In the genomic region with DNA sequence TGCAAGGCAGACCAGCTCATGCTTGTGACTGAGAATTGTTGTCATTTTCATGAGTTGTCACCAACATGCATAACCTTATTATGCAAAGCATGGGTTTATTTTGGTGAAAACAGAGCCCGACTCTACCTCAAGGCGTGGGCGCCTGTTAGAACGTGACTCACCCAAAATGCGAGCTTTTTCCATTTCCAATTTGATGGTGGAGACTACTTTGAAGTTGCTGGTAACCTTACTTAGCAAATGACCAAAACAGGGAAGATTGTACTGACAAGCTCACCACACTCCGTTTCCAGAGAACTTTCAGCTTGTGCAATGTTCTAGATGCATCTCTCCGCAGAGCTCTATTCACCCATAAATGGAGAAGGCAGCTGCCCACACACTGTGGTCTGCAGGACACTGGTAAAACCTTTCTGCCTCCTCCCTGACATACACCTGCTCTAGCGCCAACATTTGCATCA, we compare ENCODE assay signal across 10 cellular contexts.
DNase-seq lines count a peak whose midpoint lies in the region; ATAC-seq and TF ChIP-seq lines count a peak whose summit lies in the region.
"Had no signal": no experiment of that assay in that cellular context is flagged by ENCODE, and none has a peak within 500 bp of the region (broad histone marks: within the 10 kb centered on the region; RNA-seq: fewer than 3 reads in every experiment).

No MANE protein-coding gene starts in this region.

- H3K4me3 Mint-ChIP-seq in H9 = no peak overlapping the region
- H3K4me3 Mint-ChIP-seq: naive thymus-derived CD8-positive, alpha-beta T cell had no signal

- ATAC-seq in GM18868 (IDR thresholded peaks at IDR 0.05; ENCODE audit: unreplicated experiment) (peak; percentile 89), HG02884 (IDR thresholded peaks at IDR 0.05; ENCODE audit: unreplicated experiment) (peak; percentile 92)
- ATAC-seq: K562; naive thymus-derived CD8-positive, alpha-beta T cell had no signal

- no peak overlapping the region for H3K4me3 ChIP-seq in SK-N-SH (ENCODE audit: low read depth in 2 of 2, low read length in 1 of 2)
- H3K4me3 ChIP-seq in thyroid gland (replicated peaks in 1 of 3) = no peak overlapping the region
- H3K4me3 ChIP-seq: K562 had no signal

- H3K27me3 ChIP-seq in H9 (ENCODE audit: insufficient read depth, low read length) (no peaks in the 10 kb centered on the region), SK-N-SH (ENCODE audit: insufficient read depth) (no peaks in the 10 kb centered on the region), thyroid gland (no peaks in the 10 kb centered on the region)

- H3K56ac ChIP-seq in H9 (ENCODE audit: insufficient read length, low read depth, low read length) = no peak overlapping the region

- CTCF ChIA-PET in SK-N-SH (lab: Yijun Ruan, JAX) = no interaction called here

- H2BK120ac ChIP-seq in H9 (ENCODE audit: low read depth, low read length, poor library complexity, severe bottlenecking) = no peak overlapping the region

- DNase-seq in activated CD4-positive, alpha-beta T cell treated with anti-CD3 and anti-CD28 coated beads, Interleukin-2, amount 50 U/mL, for 4 hours = peak; percentile 36 to 46
- DNase-seq in stimulated activated CD4-positive, alpha-beta T cell treated with anti-CD3 and anti-CD28 coated beads, Interleukin-2, amount 100 ng/mL, for 48 hours = peak; percentile 56 to 63
- DNase-seq in H9 (no peak), NCI-H128 (lab: John Stamatoyannopoulos, UW; ENCODE audit: unreplicated experiment) (no peak), SK-N-SH (no peak), thyroid gland (no peak)
- DNase-seq: naive thymus-derived CD8-positive, alpha-beta T cell had no signal

- H3K27me3 Mint-ChIP-seq in H9 (ENCODE audit: low read depth) = peaks cover 3% of the 10 kb centered on the region; the same call in 1 of the 2 replicates

- peaks cover 18% of the 10 kb centered on the region for H3K4me1 ChIP-seq in H9 (ENCODE audit: insufficient read depth, low read length)
- no peaks in the 10 kb centered on the region for H3K4me1 ChIP-seq in SK-N-SH (ENCODE audit: control insufficient read depth in 1 of 2, insufficient read depth in 2 of 2, low read depth in 1 of 2, low read length in 1 of 2)
- H3K4me1 ChIP-seq in thyroid gland = no peaks in the 10 kb centered on the region

- no peaks in the 10 kb centered on the region for H3K9me3 Mint-ChIP-seq in H9
- H3K9me3 Mint-ChIP-seq: naive thymus-derived CD8-positive, alpha-beta T cell had no signal

- no peak for TF ChIP-seq RAD21 in SK-N-SH (IDR thresholded peaks at IDR 0.05; ENCODE audit: low read length)

- no peaks in the 10 kb centered on the region for H3K36me3 ChIP-seq in SK-N-SH (replicated peaks in 1 of 2; ENCODE audit: control insufficient read depth in 1 of 2, insufficient read depth in 2 of 2, low read length in 1 of 2)
- no peaks in the 10 kb centered on the region for H3K36me3 ChIP-seq in thyroid gland

- H3K4me2 ChIP-seq in H9 (ENCODE audit: insufficient read depth, insufficient read length, low read length) (no peak overlapping the region), SK-N-SH (no peak overlapping the region)

- H3K27ac ChIP-seq in H9 (ENCODE audit: insufficient read length, low read depth, low read length) (no peak overlapping the region), SK-N-SH (ENCODE audit: low read depth in 2 of 2, low read length in 1 of 2) (no peak overlapping the region), thyroid gland (no peak overlapping the region)

- H2BK20ac ChIP-seq in H9 (ENCODE audit: low read depth, low read length, poor library complexity, severe bottlenecking) = no peak overlapping the region

- WGBS in H9 (ENCODE audit: extremely low coverage, insufficient read length, low lambda C conversion rate) = no CpG with 5 or more reads among the region's 8 CpGs
- 26% methylated on average over 8 of the region's 8 CpGs for WGBS in SK-N-SH (ENCODE audit: low lambda C conversion rate)
- WGBS in thyroid gland, 2 donors = 88 to 90% methylated on average over 8 of the region's 8 CpGs

- no peaks in the 10 kb centered on the region for H3K79me1 ChIP-seq in H9 (ENCODE audit: insufficient read depth, low read depth, low read length, poor library complexity, severe bottlenecking)

- H2BK5ac ChIP-seq in H9 (ENCODE audit: insufficient read length, low read length) = no peak overlapping the region

- H3K23me2 ChIP-seq in H9 (ENCODE audit: insufficient read length, low read depth, low read length, poor library complexity, severe bottlenecking) = no peaks in the 10 kb centered on the region

- no peak overlapping the region for H4K8ac ChIP-seq in H9 (replicated peaks; ENCODE audit: insufficient read length, low read depth, low read length)

- H2AK5ac ChIP-seq in H9 (ENCODE audit: insufficient read length, low read length) = no peak overlapping the region

- no peak overlapping the region; the same call in 1 of the 2 replicates for H3K14ac ChIP-seq in H9 (ENCODE audit: insufficient read depth, low read length)

- TF ChIP-seq EP300 in SK-N-SH (IDR thresholded peaks at IDR 0.05; ENCODE audit: borderline replicate concordance in 1 of 2, low read depth in 1 of 2, low read length in 1 of 2) = no peak

- no peaks in the 10 kb centered on the region for H3K36me3 Mint-ChIP-seq in H9 (ENCODE audit: insufficient read depth in 1 of 3, low read depth in 3 of 3)
- H3K36me3 Mint-ChIP-seq: naive thymus-derived CD8-positive, alpha-beta T cell had no signal

- TF ChIP-seq POLR2A in thyroid gland (IDR thresholded peaks at IDR 0.05) = no peak

- H3K9ac ChIP-seq in H9 (ENCODE audit: extremely low read depth, insufficient read length, low read length) (no peak overlapping the region), SK-N-SH (no peak overlapping the region)

- H4K91ac ChIP-seq in H9 (ENCODE audit: insufficient read length, low read depth, low read length) = no peak overlapping the region

- H3K9me3 ChIP-seq in H9 (ENCODE audit: control insufficient read depth, low read depth, low read length) (no peaks in the 10 kb centered on the region), SK-N-SH (no peaks in the 10 kb centered on the region), thyroid gland (no peaks in the 10 kb centered on the region)

- no peak overlapping the region for H3T11ph ChIP-seq in H9 (ENCODE audit: low read length)

- H3K4me1 Mint-ChIP-seq in H9 = peaks cover 56 to 69% of the 10 kb centered on the region in 2 experiments

- H3K9me2 ChIP-seq in SK-N-SH = no peaks in the 10 kb centered on the region

- no peak overlapping the region for H3K4ac ChIP-seq in H9 (ENCODE audit: low read depth, low read length)

- H4K20me1 ChIP-seq in H9 (ENCODE audit: control insufficient read depth, insufficient read depth, insufficient read length) (no peaks in the 10 kb centered on the region), SK-N-SH (ENCODE audit: insufficient read depth) (no peaks in the 10 kb centered on the region)

- POLR2A ChIA-PET in SK-N-SH (lab: Yijun Ruan, JAX) = no interaction called here

- no peak overlapping the region for H2AFZ ChIP-seq in H9 (ENCODE audit: low read length)
- H2AFZ ChIP-seq in SK-N-SH (ENCODE audit: low read depth) = no peak overlapping the region

- H3K18ac ChIP-seq in H9 (ENCODE audit: insufficient read length, low read depth, low read length) = no peak overlapping the region

- H2BK12ac ChIP-seq in H9 (ENCODE audit: insufficient read length, low read depth, low read length) = no peak overlapping the region

- H3K23ac ChIP-seq in H9 (ENCODE audit: insufficient read length, low read depth, low read length) = no peak overlapping the region

- H3K27ac Mint-ChIP-seq in H9 = no peak overlapping the region; a peak in 1 of 7 replicates
- H3K27ac Mint-ChIP-seq: naive thymus-derived CD8-positive, alpha-beta T cell had no signal

- H3K79me2 ChIP-seq in H9 (ENCODE audit: insufficient read depth, low read length) = no peaks in the 10 kb centered on the region
- no peaks in the 10 kb centered on the region for H3K79me2 ChIP-seq in SK-N-SH (ENCODE audit: insufficient read depth)

- intact Hi-C loops in thyroid gland (cut with DNase I) = no loop called here

- TF ChIP-seq CTCF in H9 (conservative IDR thresholded peaks at IDR 0.05) (no peak), SK-N-SH (IDR thresholded peaks at IDR 0.05) (no peak), thyroid gland (IDR thresholded peaks at IDR 0.05) (no peak)

- H4K5ac ChIP-seq in H9 (ENCODE audit: insufficient read length, low read depth, low read length) = no peak overlapping the region

- H3F3A ChIP-seq in SK-N-SH (replicated peaks; ENCODE audit: insufficient read depth) = no peaks in the 10 kb centered on the region

- H2BK15ac ChIP-seq in H9 (ENCODE audit: low read depth, low read length) = no peak overlapping the region

TF ChIP-seq in SK-N-SH, 30 proteins besides CTCF, POLR2A, EP300 and RAD21 (continues in another document):
- TF ChIP-seq EZH2phosphoT487 (IDR thresholded peaks at IDR 0.05; ENCODE audit: borderline replicate concordance, low read depth) (no peak), FOSL2 (IDR thresholded peaks at IDR 0.05; ENCODE audit: borderline replicate concordance, low read depth) (no peak), JUND (IDR thresholded peaks at IDR 0.05) (no peak), GABPA (IDR thresholded peaks at IDR 0.05; ENCODE audit: low read depth) (no peak), RFX5 (IDR thresholded peaks at IDR 0.05; ENCODE audit: low read length) (no peak), TEAD4 (IDR thresholded peaks at IDR 0.05; ENCODE audit: borderline replicate concordance, insufficient read depth) (no peak), RXRA (IDR thresholded peaks at IDR 0.05; ENCODE audit: borderline replicate concordance, low read depth) (no peak), ELF1 (IDR thresholded peaks at IDR 0.05) (no peak), FOXM1 (IDR thresholded peaks at IDR 0.05; ENCODE audit: low read depth) (no peak)
- TF ChIP-seq, protein P1, sequence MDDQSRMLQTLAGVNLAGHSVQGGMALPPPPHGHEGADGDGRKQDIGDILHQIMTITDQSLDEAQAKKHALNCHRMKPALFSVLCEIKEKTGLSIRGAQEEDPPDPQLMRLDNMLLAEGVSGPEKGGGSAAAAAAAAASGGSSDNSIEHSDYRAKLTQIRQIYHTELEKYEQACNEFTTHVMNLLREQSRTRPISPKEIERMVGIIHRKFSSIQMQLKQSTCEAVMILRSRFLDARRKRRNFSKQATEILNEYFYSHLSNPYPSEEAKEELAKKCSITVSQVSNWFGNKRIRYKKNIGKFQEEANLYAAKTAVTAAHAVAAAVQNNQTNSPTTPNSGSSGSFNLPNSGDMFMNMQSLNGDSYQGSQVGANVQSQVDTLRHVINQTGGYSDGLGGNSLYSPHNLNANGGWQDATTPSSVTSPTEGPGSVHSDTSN (IDR thresholded peaks at IDR 0.05) = no peak
- TF ChIP-seq, protein P2, sequence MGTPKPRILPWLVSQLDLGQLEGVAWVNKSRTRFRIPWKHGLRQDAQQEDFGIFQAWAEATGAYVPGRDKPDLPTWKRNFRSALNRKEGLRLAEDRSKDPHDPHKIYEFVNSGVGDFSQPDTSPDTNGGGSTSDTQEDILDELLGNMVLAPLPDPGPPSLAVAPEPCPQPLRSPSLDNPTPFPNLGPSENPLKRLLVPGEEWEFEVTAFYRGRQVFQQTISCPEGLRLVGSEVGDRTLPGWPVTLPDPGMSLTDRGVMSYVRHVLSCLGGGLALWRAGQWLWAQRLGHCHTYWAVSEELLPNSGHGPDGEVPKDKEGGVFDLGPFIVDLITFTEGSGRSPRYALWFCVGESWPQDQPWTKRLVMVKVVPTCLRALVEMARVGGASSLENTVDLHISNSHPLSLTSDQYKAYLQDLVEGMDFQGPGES (IDR thresholded peaks at IDR 0.05; ENCODE audit: low read depth, low read length) = no peak

Comparison
In these comparisons a context has a peak if more than half of its experiments do, and no peak if none do; other contexts are left out.
1. DNase-seq: peak in activated CD4-positive, alpha-beta T cell treated with anti-CD3 and anti-CD28 coated beads, Interleukin-2, amount 50 U/mL, for 4 hours (2 of 2) and stimulated activated CD4-positive, alpha-beta T cell treated with anti-CD3 and anti-CD28 coated beads, Interleukin-2, amount 100 ng/mL, for 48 hours (2 of 2); none in H9 (single experiment), NCI-H128 (single experiment), SK-N-SH (single experiment) and thyroid gland (0 of 2).